8 cellular contexts compared by ENCODE assay signal in the genomic region with DNA sequence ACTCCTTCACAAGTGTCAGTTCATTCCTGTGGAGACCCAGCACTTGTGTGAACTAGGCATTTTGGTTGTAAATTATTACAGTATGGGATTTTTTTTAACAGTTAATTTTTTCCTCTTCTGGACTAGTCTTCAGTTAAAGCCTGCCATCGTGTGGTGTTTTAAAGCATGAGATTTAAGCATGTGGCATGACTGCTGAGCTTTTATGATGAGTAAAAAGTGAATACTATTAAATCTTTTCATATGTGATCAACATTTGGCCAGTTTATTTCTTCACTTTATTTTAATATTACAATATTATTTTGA. TPM values are rescaled to one million over a fixed set of nuclear protein-coding genes. Genes with fewer than 3 reads are reported as not detected.
A peak's percentile ranks its signal among the peaks of the same experiment; 100 is the strongest.
DNase-seq lines count a peak whose midpoint lies in the region; FAIRE-seq and TF ChIP-seq lines count a peak whose summit lies in the region.

No MANE protein-coding gene starts in this region.

- H2AFZ ChIP-seq in smooth muscle cell (ENCODE audit: low read depth): no peak overlapping the region

- H3K36me3 ChIP-seq in cardiac muscle cell: peaks cover 12% of the 10 kb centered on the region
- H3K36me3 ChIP-seq in right atrium auricular region: no peaks in the 10 kb centered on the region
- no peaks in the 10 kb centered on the region for H3K36me3 ChIP-seq in smooth muscle cell (ENCODE audit: low read depth)
- peaks cover 6% of the 10 kb centered on the region for H3K36me3 ChIP-seq in H7 (replicated peaks; ENCODE audit: control insufficient read depth, insufficient read depth, low read length)

- 46% methylated on average over 1 of the region's 1 CpG for WGBS in smooth muscle cell (ENCODE audit: low lambda C conversion rate)

- DNase-seq in cardiac muscle cell (ENCODE audit: low read depth in 1 of 2, low spot score in 1 of 2) (peak in 1 of 2 donors; percentile 79), right atrium auricular region (ENCODE audit: low spot score) (no peak), KBM-7 (peak; percentile 39), smooth muscle cell (lab: John Stamatoyannopoulos, UW; ENCODE audit: unreplicated experiment) (no peak), H7 (no peak), LoVo (ENCODE audit: low spot score) (no peak)
- no peak for DNase-seq in activated CD8-positive, alpha-beta memory T cell treated with anti-CD3 and anti-CD28 coated beads, Interleukin-2, amount 50 U/mL, for 4 hours

- no peaks in the 10 kb centered on the region for H3K27me3 ChIP-seq in cardiac muscle cell
- H3K27me3 ChIP-seq in right atrium auricular region: no peaks in the 10 kb centered on the region
- no peaks in the 10 kb centered on the region for H3K27me3 ChIP-seq in smooth muscle cell (ENCODE audit: low read depth)
- H3K27me3 ChIP-seq in H7 (ENCODE audit: control insufficient read depth, insufficient read depth, low read length): no peaks in the 10 kb centered on the region

- H3K4me2 ChIP-seq in smooth muscle cell: no peak overlapping the region

- no peaks in the 10 kb centered on the region for H3F3A ChIP-seq in smooth muscle cell (ENCODE audit: low read depth)

- no peak overlapping the region for H3K27ac ChIP-seq in cardiac muscle cell
- H3K27ac ChIP-seq in right atrium auricular region: no peak overlapping the region
- no peak overlapping the region for H3K27ac ChIP-seq in smooth muscle cell (ENCODE audit: low read depth)

- no peak overlapping the region for H3K9ac ChIP-seq in smooth muscle cell (ENCODE audit: low read depth)

- no peaks in the 10 kb centered on the region for H3K9me3 ChIP-seq in cardiac muscle cell (ENCODE audit: low read depth)
- no peaks in the 10 kb centered on the region for H3K9me3 ChIP-seq in right atrium auricular region
- H3K9me3 ChIP-seq in smooth muscle cell (replicated peaks; ENCODE audit: low read depth): no peaks in the 10 kb centered on the region

- in situ Hi-C loops in KBM-7 (cut with MboI; ENCODE audit: low pct_unique_long_range_greater_than_20kb, low sequenced_read_pairs): no loop called here

- peak; percentile 52 for TF ChIP-seq CTCF in cardiac muscle cell (IDR thresholded peaks at IDR 0.05; ENCODE audit: low read depth, low read length)
- TF ChIP-seq CTCF in right atrium auricular region (IDR thresholded peaks at IDR 0.05): peak in 1 of 2 donors; percentile 54
- TF ChIP-seq CTCF in smooth muscle cell (IDR thresholded peaks at IDR 0.05; ENCODE audit: borderline replicate concordance, insufficient read depth, poor library complexity, severe bottlenecking): peak; percentile 42

- H3K4me1 ChIP-seq in cardiac muscle cell (ENCODE audit: low read depth) (no peaks in the 10 kb centered on the region), right atrium auricular region (no peaks in the 10 kb centered on the region), smooth muscle cell (ENCODE audit: low read depth) (no peaks in the 10 kb centered on the region)

- no peaks in the 10 kb centered on the region for H4K20me1 ChIP-seq in smooth muscle cell (ENCODE audit: low read depth)

- FAIRE-seq in colon (lab: Jason Lieb, UNC): peak; percentile 18

- peaks cover 60% of the 10 kb centered on the region for H3K79me2 ChIP-seq in smooth muscle cell (ENCODE audit: low read depth)

- no peak overlapping the region for H3K4me3 ChIP-seq in cardiac muscle cell
- no peak overlapping the region for H3K4me3 ChIP-seq in right atrium auricular region
- H3K4me3 ChIP-seq in smooth muscle cell: no peak overlapping the region
- no peak overlapping the region for H3K4me3 ChIP-seq in H7 (ENCODE audit: insufficient read depth, low read depth, low read length)

RNA-seq across cellular contexts. Expression of a gene that starts 25.0 kb away (rescaled TPM):
- total RNA-seq in cardiac muscle cell: 115 and 186 TPM in 2 replicates
- 17.9 and 20.7 TPM in 2 replicates for polyA plus RNA-seq in cardiac muscle cell
- total RNA-seq in right atrium auricular region: 1 to 10 TPM; 2.5 to 2.6 TPM
- 27.7 and 32.5 TPM in 2 replicates for total RNA-seq in smooth muscle cell
- 6.4 and 8.4 TPM in 2 replicates for polyA plus RNA-seq in smooth muscle cell
- 171 and 174 TPM in 2 replicates for total RNA-seq in H7 (2014; rRNA removed; shearing (Covaris generic))
